In genomic region chr9:36346578-36346977, GRCh38 we compare ENCODE assay signal across 10 cellular contexts.
"Had no signal": no experiment of that assay in that cellular context is flagged by ENCODE, and none has a peak within 500 bp of the region (broad histone marks: within the 10 kb centered on the region; RNA-seq: fewer than 3 reads in every experiment).

No MANE protein-coding gene starts in this region.

- H3K9me3 ChIP-seq: sigmoid colon, suprapubic skin had no signal

- H3K4me3 ChIP-seq: sigmoid colon, suprapubic skin had no signal

- H3K4me1 ChIP-seq: sigmoid colon, suprapubic skin had no signal

- ATAC-seq: activated naive CD4-positive, alpha-beta T cell treated with anti-CD3 and anti-CD28 coated beads, Interleukin-2, amount 50 U/mL, for 72 hours; stimulated activated naive CD8-positive, alpha-beta T cell treated with anti-CD3 and anti-CD28 coated beads, Interleukin-15, Interleukin-2, amounts not matched to agents 100 U/mL and 50 U/mL, for 24 hours had no signal

- H3K27me3 ChIP-seq: sigmoid colon, suprapubic skin had no signal

- DNase-seq: activated CD4-positive, alpha-beta T cell treated with anti-CD3 and anti-CD28 coated beads, Interleukin-2, amount 10 ng/mL, durations not matched to agents 24 days and 14 days; activated effector memory CD4-positive, alpha-beta T cell treated with anti-CD3 and anti-CD28 coated beads, Interleukin-2, amount 50 U/mL, for 16 hours; activated T-cell treated with anti-CD3 and anti-CD28 coated beads for 4 hours; anterior cingulate cortex; hippocampal formation; sigmoid colon; stimulated activated CD4-positive, alpha-beta T cell treated with anti-CD3 and anti-CD28 coated beads, Interleukin-12 subunit alpha, Interleukin-12 subunit beta, amount 100 ng/mL, for 4 hours; stimulated activated naive CD8-positive, alpha-beta T cell treated with anti-CD3 and anti-CD28 coated beads, Interleukin-15, Interleukin-2, amounts not matched to agents 100 U/mL and 50 U/mL, for 24 hours had no signal

- H3K27ac ChIP-seq: sigmoid colon, suprapubic skin had no signal
